17 cellular contexts compared by ENCODE assay signal in the genomic region with DNA sequence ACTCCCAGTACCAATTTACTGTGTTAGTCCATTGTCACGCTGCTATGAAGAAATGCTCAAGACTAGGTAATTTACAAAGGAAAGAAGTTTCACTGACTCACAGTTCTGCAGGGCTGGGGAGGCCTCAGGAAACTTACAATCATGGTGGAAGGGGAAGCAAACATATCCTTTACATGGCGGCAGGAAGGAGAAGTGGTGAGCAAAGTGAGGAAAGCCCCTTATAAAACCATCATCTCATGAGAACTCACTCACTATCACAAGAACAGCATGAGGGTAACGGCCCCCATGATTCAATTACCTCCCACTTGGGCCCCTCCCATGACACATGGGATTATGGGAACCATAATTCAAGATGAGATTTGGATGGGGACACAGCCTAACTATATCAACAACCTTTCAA.
"Had no signal": no experiment of that assay in that cellular context is flagged by ENCODE, and none has a peak within 500 bp of the region (broad histone marks: within the 10 kb centered on the region; RNA-seq: fewer than 3 reads in every experiment).

No MANE protein-coding gene starts in this region.

- H3K27me3 Mint-ChIP-seq: activated naive CD8-positive, alpha-beta T cell treated with anti-CD3 and anti-CD28 coated beads, Interleukin-2, amount 10 ng/mL, durations not matched to agents 7 days and 5 days; progenitor cell of endocrine pancreas; stimulated activated naive CD8-positive, alpha-beta T cell treated with anti-CD3 and anti-CD28 coated beads, Interleukin-15, amount 100 ng/mL, for 72 hours had no signal

- DNase-seq: activated CD4-positive, alpha-beta T cell treated with anti-CD3 and anti-CD28 coated beads for 48 hours; activated CD8-positive, alpha-beta memory T cell treated with anti-CD3 and anti-CD28 coated beads for 24 hours; activated effector memory CD4-positive, alpha-beta T cell treated with anti-CD3 and anti-CD28 coated beads, Interleukin-2, amount 50 U/mL, for 16 hours; activated naive CD8-positive, alpha-beta T cell treated with anti-CD3 and anti-CD28 coated beads, Interleukin-2, amount 10 ng/mL, durations not matched to agents 7 days and 5 days; aorta; hypothalamus; kidney glomerular epithelial cell; nucleus accumbens; right cardiac atrium; stimulated activated naive CD8-positive, alpha-beta T cell treated with anti-CD3 and anti-CD28 coated beads, Interleukin-15, amount 100 ng/mL, for 72 hours; SW 1271; testis; upper lobe of right lung had no signal

- H3K27me3 ChIP-seq: breast epithelium, testis, upper lobe of right lung had no signal

- H3K9me3 Mint-ChIP-seq: stimulated activated naive CD8-positive, alpha-beta T cell treated with anti-CD3 and anti-CD28 coated beads, Interleukin-15, amount 100 ng/mL, for 72 hours had no signal

- H3K4me2 ChIP-seq: smooth muscle cell had no signal

- H3K4me1 Mint-ChIP-seq: activated naive CD8-positive, alpha-beta T cell treated with anti-CD3 and anti-CD28 coated beads, Interleukin-2, amount 10 ng/mL, durations not matched to agents 7 days and 5 days had no signal

- H3K4me3 Mint-ChIP-seq: activated naive CD8-positive, alpha-beta T cell treated with anti-CD3 and anti-CD28 coated beads, Interleukin-2, amount 10 ng/mL, durations not matched to agents 7 days and 5 days; stimulated activated naive CD8-positive, alpha-beta T cell treated with anti-CD3 and anti-CD28 coated beads, Interleukin-15, amount 100 ng/mL, for 72 hours had no signal

- ATAC-seq: esophagus mucosa; right cardiac atrium; stimulated activated naive CD8-positive, alpha-beta T cell treated with anti-CD3 and anti-CD28 coated beads, Interleukin-15, amount 100 ng/mL, for 72 hours; upper lobe of right lung had no signal

- H3K27ac ChIP-seq: breast epithelium, testis, upper lobe of right lung had no signal

- H3K4me3 ChIP-seq: breast epithelium, smooth muscle cell, testis, upper lobe of right lung had no signal

- H3K27ac Mint-ChIP-seq: activated naive CD8-positive, alpha-beta T cell treated with anti-CD3 and anti-CD28 coated beads, Interleukin-2, amount 10 ng/mL, durations not matched to agents 7 days and 5 days had no signal

- H3K36me3 ChIP-seq: breast epithelium had no signal

- H3K4me1 ChIP-seq: breast epithelium, testis, upper lobe of right lung had no signal
